8 cellular contexts compared by ENCODE assay signal in genomic region chr3:170044795-170045244, GRCh38. TPM values are rescaled to one million over a fixed set of nuclear protein-coding genes. Genes with fewer than 3 reads are reported as not detected.
DNase-seq lines count a peak whose midpoint lies in the region; ATAC-seq, FAIRE-seq and TF ChIP-seq lines count a peak whose summit lies in the region.

No MANE protein-coding gene starts in this region.

- H3K27ac Mint-ChIP-seq in activated T-helper 17 cell treated with anti-CD3 and anti-CD28 coated beads, Interleukin-2, amount 50 U/mL, for 72 hours: no peak overlapping the region

- no peaks in the 10 kb centered on the region for H3K27me3 Mint-ChIP-seq in activated T-helper 17 cell treated with anti-CD3 and anti-CD28 coated beads, Interleukin-2, amount 50 U/mL, for 72 hours

- no peaks in the 10 kb centered on the region for H3K9me3 ChIP-seq in upper lobe of right lung

- no peaks in the 10 kb centered on the region for H3K36me3 ChIP-seq in upper lobe of right lung

- no peak overlapping the region for H3K4me3 ChIP-seq in upper lobe of right lung

- peak overlapping the region; percentile 8 for H3K4me3 Mint-ChIP-seq in activated T-helper 17 cell treated with anti-CD3 and anti-CD28 coated beads, Interleukin-2, amount 50 U/mL, for 72 hours

- no peaks in the 10 kb centered on the region for H3K9me3 Mint-ChIP-seq in activated T-helper 17 cell treated with anti-CD3 and anti-CD28 coated beads, Interleukin-2, amount 50 U/mL, for 72 hours

- intact Hi-C loops in upper lobe of right lung (cut with DNase I): no loop called here

- peak; percentile 79 for ATAC-seq in HG03139 (IDR thresholded peaks at IDR 0.05; ENCODE audit: unreplicated experiment)
- no peak for ATAC-seq in activated T-helper 17 cell treated with anti-CD3 and anti-CD28 coated beads, Interleukin-2, amount 50 U/mL, for 72 hours (replicated peaks)
- ATAC-seq in upper lobe of right lung: peak; percentile 54

- no peaks in the 10 kb centered on the region for H3K27me3 ChIP-seq in upper lobe of right lung

- TF ChIP-seq CTCF in C4-2B (conservative IDR thresholded peaks at IDR 0.05): no peak
- TF ChIP-seq CTCF in upper lobe of right lung (IDR thresholded peaks at IDR 0.05): no peak

- peaks cover 8% of the 10 kb centered on the region for H3K4me1 ChIP-seq in upper lobe of right lung

- no peak for FAIRE-seq in H54 (lab: Jason Lieb, UNC)

- H3K36me3 Mint-ChIP-seq in activated T-helper 17 cell treated with anti-CD3 and anti-CD28 coated beads, Interleukin-2, amount 50 U/mL, for 72 hours (ENCODE audit: low read depth): no peaks in the 10 kb centered on the region

- DNase-seq in GM19238 (ENCODE audit: insufficient read length, low spot score) (peak; percentile 38), upper lobe of right lung (no peak), H54 (ENCODE audit: insufficient read length, low spot score) (no peak), HCEC 1CT (no peak)
- DNase-seq in effector CD4-positive, alpha-beta T cell: no peak

- H3K27ac ChIP-seq in C4-2B: peak overlapping the region; percentile 96
- peak overlapping the region; percentile 68 for H3K27ac ChIP-seq in upper lobe of right lung

- no peaks in the 10 kb centered on the region for H3K4me1 Mint-ChIP-seq in activated T-helper 17 cell treated with anti-CD3 and anti-CD28 coated beads, Interleukin-2, amount 50 U/mL, for 72 hours

- TF ChIP-seq POLR2A in H54 (IDR thresholded peaks at IDR 0.05; ENCODE audit: low read depth, low read length): no peak

RNA-seq across cellular contexts. Expression of gene GPR160, which starts 7.0 kb away (rescaled TPM):
- 10 to 100 TPM; 11.3 to 15.4 TPM for total RNA-seq in activated T-helper 17 cell treated with anti-CD3 and anti-CD28 coated beads, Interleukin-2, amount 50 U/mL, for 72 hours
- 22.3 TPM for total RNA-seq in upper lobe of right lung
